In the genomic region with DNA sequence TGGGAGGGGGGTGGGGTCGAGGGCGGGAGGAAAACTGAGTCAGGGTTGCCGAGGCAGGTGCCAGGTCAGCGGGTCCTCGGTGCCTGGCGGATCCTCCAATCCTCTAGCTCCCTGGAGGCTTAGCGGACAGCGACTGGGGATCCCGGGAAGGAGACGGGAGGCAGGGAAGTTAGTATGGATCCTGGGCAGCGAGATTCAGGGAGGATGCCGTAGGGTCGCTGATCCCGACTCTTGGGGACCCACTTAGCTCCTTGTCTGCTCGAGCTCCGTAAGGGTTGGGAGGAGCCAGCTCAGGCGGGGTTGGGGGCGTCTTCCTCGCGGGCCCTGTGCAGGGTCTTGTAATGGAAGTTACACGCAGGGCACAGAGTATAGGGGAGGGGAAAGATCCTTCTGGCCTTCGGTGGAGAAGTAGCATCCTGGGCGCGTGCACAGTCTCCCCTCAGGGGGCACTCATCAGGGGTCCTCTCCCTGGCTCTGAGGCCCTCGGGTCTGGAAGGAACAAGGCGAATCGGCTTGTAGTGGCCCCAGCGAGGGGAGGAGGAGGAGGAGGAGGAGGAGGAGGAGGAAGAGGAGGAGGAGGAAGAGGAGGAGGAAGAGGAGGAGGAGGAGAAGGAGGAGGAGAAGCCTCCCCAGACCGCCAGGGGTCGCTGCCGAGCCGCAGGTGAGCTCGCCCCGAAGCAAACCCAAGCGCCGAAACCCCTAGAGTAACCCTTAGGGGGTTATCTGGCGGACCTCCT, we compare ENCODE assay signal across 2 cellular contexts.
TF ChIP-seq lines count a peak whose summit lies in the region.

No MANE protein-coding gene starts in this region.

TF ChIP-seq in A549, 52 proteins besides CTCF, POLR2A, EP300 and RAD21:
- TF ChIP-seq SMC3 (IDR thresholded peaks at IDR 0.05) (peak; percentile 65), GATA3 (IDR thresholded peaks at IDR 0.05; ENCODE audit: borderline replicate concordance) (no peak), CHD4 (IDR thresholded peaks at IDR 0.05; ENCODE audit: borderline replicate concordance) (0 out of 2 replicates have a peak, but pooled peaks have one; percentile 63), KDM5A (IDR thresholded peaks at IDR 0.05) (peak; percentile 80; the same call in 1 of the 2 replicates), HDAC2 (IDR thresholded peaks at IDR 0.05) (0 out of 2 replicates have a peak, but pooled peaks have one; percentile 35), HEYL (CRISPR knock-in tag; IDR thresholded peaks at IDR 0.05) (no peak)
TF ChIP-seq in A549: peak in this region for 4.

TF ChIP-seq in endothelial cell of umbilical vein, 7 proteins besides CTCF, POLR2A, EP300 and RAD21:
- no peak for TF ChIP-seq JUN (IDR thresholded peaks at IDR 0.05; ENCODE audit: borderline replicate concordance, insufficient read depth, insufficient read length, low read depth)
- TF ChIP-seq FOS (IDR thresholded peaks at IDR 0.05; ENCODE audit: borderline replicate concordance, insufficient read depth, low read length) = no peak
- TF ChIP-seq POLR2AphosphoS5 (IDR thresholded peaks at IDR 0.05; ENCODE audit: insufficient read depth, low read depth, low read length) = no peak
- TF ChIP-seq EZH2 (IDR thresholded peaks at IDR 0.05; ENCODE audit: borderline replicate concordance, low read depth, low read length, severe bottlenecking) = no peak
- TF ChIP-seq, protein P1, sequence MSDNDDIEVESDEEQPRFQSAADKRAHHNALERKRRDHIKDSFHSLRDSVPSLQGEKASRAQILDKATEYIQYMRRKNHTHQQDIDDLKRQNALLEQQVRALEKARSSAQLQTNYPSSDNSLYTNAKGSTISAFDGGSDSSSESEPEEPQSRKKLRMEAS (IDR thresholded peaks at IDR 0.05; ENCODE audit: insufficient read depth, insufficient read length) = no peak
- TF ChIP-seq GATA2 (IDR thresholded peaks at IDR 0.05; ENCODE audit: insufficient read depth, insufficient read length, low read depth, low read length) = no peak
